Comparison of ENCODE assay signal across 1 cellular context in the genomic region with DNA sequence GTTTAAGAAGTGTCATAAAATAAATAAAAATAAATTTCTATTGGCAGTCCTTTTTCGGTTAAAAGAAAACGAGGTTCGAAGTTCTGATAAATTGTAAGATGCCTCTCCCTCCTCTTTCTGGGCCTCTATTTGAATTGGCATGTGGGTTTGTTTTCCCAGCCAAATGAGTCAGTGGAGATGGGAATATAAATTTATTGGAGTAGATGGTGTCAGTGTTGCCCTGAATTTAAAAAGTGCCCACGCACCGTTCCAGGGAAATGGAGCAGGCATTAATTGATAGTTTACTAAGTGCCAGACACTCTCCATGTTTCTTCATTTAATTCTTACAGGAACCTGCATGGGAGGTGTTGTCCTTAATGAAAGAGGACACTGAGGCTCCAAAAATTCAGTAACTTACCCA.
TF ChIP-seq lines count a peak whose summit lies in the region.

No MANE protein-coding gene starts in this region.

TF ChIP-seq in GM23338, 12 proteins besides CTCF, POLR2A, EP300 and RAD21:
- TF ChIP-seq JUNB (IDR thresholded peaks at IDR 0.05; ENCODE audit: unreplicated experiment): no peak
- no peak for TF ChIP-seq POLR2AphosphoS5 (IDR thresholded peaks at IDR 0.05; ENCODE audit: low read depth)
- TF ChIP-seq, protein P1, sequence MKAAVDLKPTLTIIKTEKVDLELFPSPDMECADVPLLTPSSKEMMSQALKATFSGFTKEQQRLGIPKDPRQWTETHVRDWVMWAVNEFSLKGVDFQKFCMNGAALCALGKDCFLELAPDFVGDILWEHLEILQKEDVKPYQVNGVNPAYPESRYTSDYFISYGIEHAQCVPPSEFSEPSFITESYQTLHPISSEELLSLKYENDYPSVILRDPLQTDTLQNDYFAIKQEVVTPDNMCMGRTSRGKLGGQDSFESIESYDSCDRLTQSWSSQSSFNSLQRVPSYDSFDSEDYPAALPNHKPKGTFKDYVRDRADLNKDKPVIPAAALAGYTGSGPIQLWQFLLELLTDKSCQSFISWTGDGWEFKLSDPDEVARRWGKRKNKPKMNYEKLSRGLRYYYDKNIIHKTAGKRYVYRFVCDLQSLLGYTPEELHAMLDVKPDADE (IDR thresholded peaks at IDR 0.05): no peak
TF ChIP-seq in GM23338: peak in this region for 0.
